8 cellular contexts compared by ENCODE assay signal in the genomic region with DNA sequence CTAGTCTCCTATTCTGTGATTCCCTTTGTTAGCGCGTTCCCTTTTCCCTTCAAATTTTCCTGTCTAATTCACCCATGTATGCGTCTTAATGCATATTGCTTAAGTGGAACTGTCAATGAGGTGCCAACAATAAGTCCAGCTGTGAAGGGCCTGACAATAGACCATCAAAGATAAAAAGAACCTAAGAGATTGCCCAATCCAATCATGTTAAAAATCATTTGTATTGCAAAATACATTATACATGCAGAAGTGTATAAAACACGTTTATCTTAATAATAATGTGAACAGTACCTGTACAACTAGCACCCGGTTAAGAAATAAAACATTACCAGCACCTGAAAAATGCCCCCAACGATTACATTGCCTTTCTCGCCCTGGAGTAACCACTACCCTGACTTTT. TPM values are rescaled to one million over a fixed set of nuclear protein-coding genes. Genes with fewer than 3 reads are reported as not detected.
DNase-seq lines count a peak whose midpoint lies in the region; ATAC-seq and TF ChIP-seq lines count a peak whose summit lies in the region.

No MANE protein-coding gene starts in this region.

- no peaks in the 10 kb centered on the region; the same call in 1 of the 2 replicates for H3K9me3 ChIP-seq in IMR-90 (ENCODE audit: control insufficient read depth, insufficient read depth, low read length)

- peak overlapping the region in 5 of 6 donors; percentile 27 to 99 (median 90) for H3K27ac Mint-ChIP-seq in naive B cell

- dilution Hi-C loops in IMR-90 (cut with HindIII; ENCODE audit: low sequenced_read_pairs, unreplicated experiment), result no loop called here

- H4K20me1 ChIP-seq in IMR-90 (ENCODE audit: insufficient read depth, low read length), result no peaks in the 10 kb centered on the region

- no peak for TF ChIP-seq RAD21 in IMR-90 (IDR thresholded peaks at IDR 0.05; ENCODE audit: low read length)

- H3K36me3 Mint-ChIP-seq in naive B cell, result peaks cover 0 to 3% of the 10 kb centered on the region in 2 donors

- H2AK9ac ChIP-seq in IMR-90 (replicated peaks; ENCODE audit: low read depth, low read length, poor library complexity), result peak overlapping the region; percentile 76

- peaks cover 6% of the 10 kb centered on the region; the same call in 1 of the 2 replicates for H3K9me1 ChIP-seq in IMR-90 (ENCODE audit: insufficient read depth, low read length)

- peak overlapping the region; percentile 98 for H3K9ac ChIP-seq in IMR-90 (ENCODE audit: low read depth, low read length)

- H2BK120ac ChIP-seq in IMR-90 (ENCODE audit: low read depth, low read length), result peak overlapping the region; percentile 74; the same call in 1 of the 2 replicates

- BruUV-seq in IMR-90 (replicated peaks; lab: Mats Ljungman, UMichigan), result no TSS peak

- intact Hi-C loops in IMR-90 (cut with micrococcal nuclease), result loop anchor here (1.0 kb wide), 2 partner anchors 22 to 26 kb away; no protein-coding TSS in a partner anchor

- H3K23ac ChIP-seq in IMR-90 (ENCODE audit: low read depth, low read length), result peak overlapping the region; percentile 94; the same call in 1 of the 2 replicates

- no peaks in the 10 kb centered on the region for H3K27me3 ChIP-seq in IMR-90 (ENCODE audit: control insufficient read depth, insufficient read depth, low read length)

- peak overlapping the region; percentile 52; the same call in 1 of the 2 replicates for H4K91ac ChIP-seq in IMR-90 (ENCODE audit: insufficient read depth, low read depth, low read length)

- 0 out of 4 replicates have a peak, but pooled peaks cover 0 to 4% of the 10 kb centered on the region in 2 experiments for H3K79me1 ChIP-seq in IMR-90 (ENCODE audit: low read depth in 1 of 2, low read length in 2 of 2)

- in situ Hi-C loops in IMR-90 (cut with MboI; ENCODE audit: low sequenced_read_pairs), result no loop called here

- H3K9me3 Mint-ChIP-seq in naive B cell, result peaks cover 0 to 19% (median 5%) of the 10 kb centered on the region in 7 donors

- H3K18ac ChIP-seq in IMR-90 (ENCODE audit: low read depth, low read length), result peak overlapping the region; percentile 87

- peaks cover 4% of the 10 kb centered on the region; the same call in 1 of the 2 replicates for H3K4me1 ChIP-seq in IMR-90 (ENCODE audit: control insufficient read depth, insufficient read depth, low read length)

- WGBS in IMR-90 (ENCODE audit: extremely low coverage in 2 of 2, insufficient read length in 1 of 2), 2 experiments, result no CpG with 5 or more reads among the region's 7 CpGs

- peak overlapping the region; percentile 90 for H4K5ac ChIP-seq in IMR-90 (ENCODE audit: low read depth, low read length)

- H3K4me1 Mint-ChIP-seq in naive B cell, result peaks cover 30 to 34% (median 32%) of the 10 kb centered on the region in 3 donors

- ATAC-seq in IMR-90 (ENCODE audit: low read depth) (no peak), naive B cell (ENCODE audit: low read depth in 2 of 2) (no peak), GM21529 (IDR thresholded peaks at IDR 0.05; ENCODE audit: unreplicated experiment) (no peak), GM18505 (IDR thresholded peaks at IDR 0.05; ENCODE audit: unreplicated experiment) (no peak)

- no peak overlapping the region for H2AK5ac ChIP-seq in IMR-90 (ENCODE audit: low read depth, low read length)

- H3K4me2 ChIP-seq in IMR-90 (ENCODE audit: low read depth, low read length), result peak overlapping the region; percentile 90

- peak overlapping the region; percentile 33; the same call in 1 of the 3 replicates for H2BK15ac ChIP-seq in IMR-90 (ENCODE audit: low read depth, low read length)

- H3K14ac ChIP-seq in IMR-90 (replicated peaks; ENCODE audit: low read depth, low read length), result peak overlapping the region; percentile 96

- peak overlapping the region; percentile 64 to 99 for H4K8ac ChIP-seq in IMR-90 (ENCODE audit: low read depth in 2 of 2, low read length in 2 of 2)

- peak overlapping the region; percentile 66 for H3K4me3 ChIP-seq in AG04449 (ENCODE audit: low read depth, low read length)
- H3K4me3 ChIP-seq in IMR-90 (ENCODE audit: insufficient read depth, low read depth, low read length), result peak overlapping the region; percentile 69

- H2AFZ ChIP-seq in IMR-90 (replicated peaks; ENCODE audit: low read length, poor library complexity), result peak overlapping the region; percentile 96

- CTCF ChIA-PET in AG04449 (lab: Yijun Ruan, JAX), result interaction anchor here (0.9 kb wide), 2 partner anchors 22 to 205 kb away, joined by 4 read pairs; no protein-coding TSS in a partner anchor
- CTCF ChIA-PET in IMR-90 (lab: Yijun Ruan, JAX), result interaction anchor here (0.7 to 1.1 kb wide), 3 partner anchors 9 to 22 kb away, joined by 3 to 4 read pairs (median 3); no protein-coding TSS in a partner anchor

- H3K27me3 Mint-ChIP-seq in naive B cell, result peaks cover 0 to 11% (median 0%) of the 10 kb centered on the region in 3 donors

- peak overlapping the region; percentile 47 for H2BK5ac ChIP-seq in IMR-90 (ENCODE audit: low read depth, low read length, poor library complexity, severe bottlenecking)

- H2BK20ac ChIP-seq in IMR-90 (ENCODE audit: low read depth, low read length), result peak overlapping the region; percentile 80

- H3K4me3 Mint-ChIP-seq in naive B cell, result peak overlapping the region; percentile 86 to 97 (median 94)

- TF ChIP-seq POLR2A in IMR-90 (IDR thresholded peaks at IDR 0.05; ENCODE audit: low read depth, low read length) (no peak), GM18505 (IDR thresholded peaks at IDR 0.05; ENCODE audit: borderline replicate concordance, extremely low read depth, insufficient read depth, insufficient read length) (no peak)

- no peak for DNase-seq in AG04449 (ENCODE audit: low read depth, low spot score)
- no peak for DNase-seq in IMR-90
- DNase-seq in naive B cell, result no peak
- no peak for DNase-seq in DMS79 (lab: John Stamatoyannopoulos, UW)
- no peak for DNase-seq in midbrain (lab: John Stamatoyannopoulos, UW)

- no peaks in the 10 kb centered on the region for H3K36me3 ChIP-seq in IMR-90 (ENCODE audit: control insufficient read depth, insufficient read depth, low read length)

- no peak for TF ChIP-seq CTCF in AG04449 (IDR thresholded peaks at IDR 0.05; ENCODE audit: insufficient read depth, low read length, missing control alignments)
- no peak for TF ChIP-seq CTCF in IMR-90 (conservative IDR thresholded peaks at IDR 0.05; ENCODE audit: low read depth, low read length)

- POLR2A ChIA-PET in AG04449 (lab: Yijun Ruan, JAX), result no interaction called here
- POLR2A ChIA-PET in IMR-90 (lab: Charles Lee; ENCODE audit: unreplicated experiment), result interaction anchor here (0.5 kb wide), 1 partner anchor 119 kb away, joined by 4 read pairs; no protein-coding TSS in a partner anchor

- peak overlapping the region; percentile 84 for H3K27ac ChIP-seq in IMR-90 (ENCODE audit: insufficient read depth, low read length)
- H3K27ac ChIP-seq in cingulate gyrus (ENCODE audit: low read depth, low read length), result peak overlapping the region; percentile 69

- H3K4ac ChIP-seq in IMR-90 (ENCODE audit: low read depth, low read length), result peak overlapping the region; percentile 86

- peak overlapping the region; percentile 53 for H3K56ac ChIP-seq in IMR-90 (ENCODE audit: extremely low read depth, insufficient read depth, low read length)

TF ChIP-seq in IMR-90, 13 proteins besides CTCF, POLR2A, EP300 and RAD21:
- TF ChIP-seq CEBPB (IDR thresholded peaks at IDR 0.05; ENCODE audit: low read depth, low read length) (peak; percentile 28; the same call in 1 of the 2 replicates), SMC3 (IDR thresholded peaks at IDR 0.05; ENCODE audit: low read depth, low read length) (no peak), MAFK (IDR thresholded peaks at IDR 0.05; ENCODE audit: low read depth, low read length) (no peak), MXI1 (IDR thresholded peaks at IDR 0.05; ENCODE audit: borderline replicate concordance, low read depth, low read length) (no peak), NFE2L2 (IDR thresholded peaks at IDR 0.05; ENCODE audit: low read depth, low read length) (no peak), RFX5 (IDR thresholded peaks at IDR 0.05; ENCODE audit: low read depth, low read length) (no peak)
- TF ChIP-seq, protein P1, sequence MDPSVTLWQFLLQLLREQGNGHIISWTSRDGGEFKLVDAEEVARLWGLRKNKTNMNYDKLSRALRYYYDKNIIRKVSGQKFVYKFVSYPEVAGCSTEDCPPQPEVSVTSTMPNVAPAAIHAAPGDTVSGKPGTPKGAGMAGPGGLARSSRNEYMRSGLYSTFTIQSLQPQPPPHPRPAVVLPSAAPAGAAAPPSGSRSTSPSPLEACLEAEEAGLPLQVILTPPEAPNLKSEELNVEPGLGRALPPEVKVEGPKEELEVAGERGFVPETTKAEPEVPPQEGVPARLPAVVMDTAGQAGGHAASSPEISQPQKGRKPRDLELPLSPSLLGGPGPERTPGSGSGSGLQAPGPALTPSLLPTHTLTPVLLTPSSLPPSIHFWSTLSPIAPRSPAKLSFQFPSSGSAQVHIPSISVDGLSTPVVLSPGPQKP (IDR thresholded peaks at IDR 0.05; ENCODE audit: borderline replicate concordance, low read depth, low read length), result no peak
- TF ChIP-seq, protein P2, sequence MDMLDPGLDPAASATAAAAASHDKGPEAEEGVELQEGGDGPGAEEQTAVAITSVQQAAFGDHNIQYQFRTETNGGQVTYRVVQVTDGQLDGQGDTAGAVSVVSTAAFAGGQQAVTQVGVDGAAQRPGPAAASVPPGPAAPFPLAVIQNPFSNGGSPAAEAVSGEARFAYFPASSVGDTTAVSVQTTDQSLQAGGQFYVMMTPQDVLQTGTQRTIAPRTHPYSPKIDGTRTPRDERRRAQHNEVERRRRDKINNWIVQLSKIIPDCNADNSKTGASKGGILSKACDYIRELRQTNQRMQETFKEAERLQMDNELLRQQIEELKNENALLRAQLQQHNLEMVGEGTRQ (IDR thresholded peaks at IDR 0.05; ENCODE audit: low read depth, low read length), result no peak
TF ChIP-seq in IMR-90: peak in this region for 1.

RNA-seq across cellular contexts. Expression of gene SPATA6, which starts 0.7 kb away (rescaled TPM):
- 2.0 and 2.2 TPM in 2 replicates for total RNA-seq in IMR-90 (2012; rRNA removed)
- 0.67 and 1.1 TPM in 2 replicates for polyA plus RNA-seq in IMR-90 (2012; rRNA removed)
- polyA plus RNA-seq in IMR-90 (2012; cell fraction: cytosol; rRNA removed), result 0.24 and 0.55 TPM in 2 replicates
- 1.1 and 2.6 TPM in 2 replicates for polyA plus RNA-seq in IMR-90 (2012; cell fraction: nucleus; rRNA removed; ENCODE audit: low replicate concordance)
- 1 to 10 TPM; 1.7 to 2.9 (median 2.5) TPM for polyA plus RNA-seq in naive B cell (ENCODE audit: low read depth in 6 of 6)
